19 cellular contexts compared by ENCODE assay signal in genomic region chr6:157531169-157531985, GRCh38.
DNase-seq lines count a peak whose midpoint lies in the region; ATAC-seq, FAIRE-seq and TF ChIP-seq lines count a peak whose summit lies in the region.
"Had no signal": no experiment of that assay in that cellular context is flagged by ENCODE, and none has a peak within 500 bp of the region (broad histone marks: within the 10 kb centered on the region; RNA-seq: fewer than 3 reads in every experiment).

No MANE protein-coding gene starts in this region.

- H3K4me3 ChIP-seq in kidney (ENCODE audit: low read length in 2 of 2), result peak overlapping the region in 1 of 2 donors; percentile 17
- no peak overlapping the region for H3K4me3 ChIP-seq in CD8-positive, alpha-beta memory T cell (ENCODE audit: low read length)
- H3K4me3 ChIP-seq: gastroesophageal sphincter had no signal

- H3K27me3 ChIP-seq in CD8-positive, alpha-beta memory T cell (ENCODE audit: insufficient read depth, low read length, poor library complexity, severe bottlenecking), result no peaks in the 10 kb centered on the region
- H3K27me3 ChIP-seq: gastroesophageal sphincter had no signal

- 0 out of 2 replicates have a peak, but pooled peaks cover 4% of the 10 kb centered on the region for H3K9me3 Mint-ChIP-seq in WTC11
- no peaks in the 10 kb centered on the region for H3K9me3 Mint-ChIP-seq in progenitor cell of endocrine pancreas (ENCODE audit: low read depth)
- no peaks in the 10 kb centered on the region for H3K9me3 Mint-ChIP-seq in CD8-positive, alpha-beta memory T cell
- H3K9me3 Mint-ChIP-seq: immature natural killer cell had no signal

- H3K36me3 Mint-ChIP-seq in WTC11 (no peaks in the 10 kb centered on the region), progenitor cell of endocrine pancreas (ENCODE audit: insufficient read depth) (no peaks in the 10 kb centered on the region)
- no peaks in the 10 kb centered on the region for H3K36me3 Mint-ChIP-seq in CD8-positive, alpha-beta memory T cell

- H3K4me1 Mint-ChIP-seq in WTC11 (peaks cover 59% of the 10 kb centered on the region), progenitor cell of endocrine pancreas (ENCODE audit: low read depth) (peaks cover 31% of the 10 kb centered on the region)
- peaks cover 43 to 53% (median 45%) of the 10 kb centered on the region in 3 donors for H3K4me1 Mint-ChIP-seq in CD8-positive, alpha-beta memory T cell

- no peaks in the 10 kb centered on the region for H3K36me3 ChIP-seq in kidney (ENCODE audit: control insufficient read depth in 1 of 2, insufficient read depth in 2 of 2, low read length in 2 of 2)
- H3K36me3 ChIP-seq in CD8-positive, alpha-beta memory T cell (ENCODE audit: insufficient read depth, low read length), result no peaks in the 10 kb centered on the region
- H3K36me3 ChIP-seq: gastroesophageal sphincter, WERI-Rb-1 had no signal

- H3K9ac ChIP-seq in kidney (ENCODE audit: low read length in 2 of 2), result no peak overlapping the region

- DNase-seq in EH (ENCODE audit: low read depth) (peak; percentile 13), WTC11 (ENCODE audit: low spot score) (peak; percentile 55), kidney (peak; percentile 84), progenitor cell of endocrine pancreas (ENCODE audit: low spot score, unreplicated experiment) (peak; percentile 18), amygdala (lab: John Stamatoyannopoulos, UW) (no peak), MV-4-11 (lab: John Stamatoyannopoulos, UW) (no peak)
- no peak for DNase-seq in CD8-positive, alpha-beta memory T cell
- DNase-seq in stimulated activated CD8-positive, alpha-beta memory T cell treated with anti-CD3 and anti-CD28 coated beads, Interleukin-4, amount 100 ng/mL, for 48 hours, result no peak
- DNase-seq: activated CD8-positive, alpha-beta T cell treated with anti-CD3 and anti-CD28 coated beads, Interleukin-2, amount 10 ng/mL, durations not matched to agents 7 days and 5 days; central memory CD4-positive, alpha-beta T cell; immature natural killer cell; midbrain; MM.1S; NCI-H2081 treated with DMSO at 0.1 percent for 48 hours; stimulated activated naive CD8-positive, alpha-beta T cell treated with anti-CD3 and anti-CD28 coated beads, Interleukin-15, Interleukin-2, amounts not matched to agents 100 U/mL and 50 U/mL, for 24 hours; WERI-Rb-1 had no signal

- ATAC-seq in WTC11, result peak; percentile 50
- ATAC-seq: activated CD8-positive, alpha-beta T cell treated with anti-CD3 and anti-CD28 coated beads, Interleukin-2, amount 10 ng/mL, durations not matched to agents 7 days and 5 days; gastroesophageal sphincter; stimulated activated naive CD8-positive, alpha-beta T cell treated with anti-CD3 and anti-CD28 coated beads, Interleukin-15, Interleukin-2, amounts not matched to agents 100 U/mL and 50 U/mL, for 24 hours had no signal

- intact Hi-C loops in kidney (cut with DNase I), result no loop called here

- H3K27ac ChIP-seq in kidney (ENCODE audit: low read depth in 2 of 2, low read length in 2 of 2), result peak overlapping the region in 1 of 2 donors; percentile 47
- H3K27ac ChIP-seq in CD8-positive, alpha-beta memory T cell (ENCODE audit: low read depth, low read length), result no peak overlapping the region
- H3K27ac ChIP-seq: gastroesophageal sphincter, RWPE1, WERI-Rb-1 had no signal

- peaks cover 25 to 29% of the 10 kb centered on the region in 2 donors for H3K4me1 ChIP-seq in kidney (ENCODE audit: control insufficient read depth in 1 of 2, insufficient read depth in 1 of 2, low read depth in 1 of 2, low read length in 2 of 2)
- H3K4me1 ChIP-seq in CD8-positive, alpha-beta memory T cell (ENCODE audit: insufficient read depth, low read length), result peaks cover 35% of the 10 kb centered on the region

- no peak for FAIRE-seq in kidney (lab: Jason Lieb, UNC)
- FAIRE-seq: urothelium cell line had no signal

- CTCF ChIA-PET in WTC11 (lab: Charles Lee), result interaction anchor here (0.6 to 1.3 kb wide), 5 partner anchors 10 to 209 kb away, joined by 3 to 5 read pairs (median 3); no protein-coding TSS in a partner anchor
- CTCF ChIA-PET in CD8-positive, alpha-beta memory T cell (lab: Charles Lee), result no interaction called here

- H3K27me3 Mint-ChIP-seq in WTC11 (ENCODE audit: low read depth) (peaks cover 4% of the 10 kb centered on the region; the same call in 1 of the 2 replicates), progenitor cell of endocrine pancreas (peaks cover 5% of the 10 kb centered on the region)
- H3K27me3 Mint-ChIP-seq in CD8-positive, alpha-beta memory T cell, result no peaks in the 10 kb centered on the region

- H3K27ac Mint-ChIP-seq in WTC11 (peak overlapping the region; percentile 73), progenitor cell of endocrine pancreas (peak overlapping the region; percentile 93)
- peak overlapping the region in 1 of 8 donors; percentile 15 for H3K27ac Mint-ChIP-seq in CD8-positive, alpha-beta memory T cell
- H3K27ac Mint-ChIP-seq: activated CD8-positive, alpha-beta T cell treated with anti-CD3 and anti-CD28 coated beads, Interleukin-2, amount 10 ng/mL, durations not matched to agents 7 days and 5 days had no signal

- POLR2A ChIA-PET in WTC11 (lab: Charles Lee), result interaction anchor here (0.6 to 0.8 kb wide), 2 partner anchors 79 to 138 kb away, joined by 3 to 7 read pairs; no protein-coding TSS in a partner anchor
- POLR2A ChIA-PET in CD8-positive, alpha-beta memory T cell (lab: Charles Lee), result interaction anchor here (0.6 kb wide), 1 partner anchor 84 kb away, joined by 12 read pairs; no protein-coding TSS in a partner anchor

- peak overlapping the region; percentile 21; the same call in 1 of the 2 replicates for H3K4me3 Mint-ChIP-seq in WTC11
- H3K4me3 Mint-ChIP-seq in progenitor cell of endocrine pancreas (ENCODE audit: low read depth), result peak overlapping the region; percentile 42
- no peak overlapping the region for H3K4me3 Mint-ChIP-seq in CD8-positive, alpha-beta memory T cell
- H3K4me3 Mint-ChIP-seq: activated CD8-positive, alpha-beta T cell treated with anti-CD3 and anti-CD28 coated beads, Interleukin-2, amount 10 ng/mL, durations not matched to agents 7 days and 5 days; immature natural killer cell had no signal

- no peaks in the 10 kb centered on the region for H3K9me3 ChIP-seq in kidney (ENCODE audit: control insufficient read depth in 1 of 2, low read length in 2 of 2)
- no peaks in the 10 kb centered on the region for H3K9me3 ChIP-seq in CD8-positive, alpha-beta memory T cell (ENCODE audit: low read length)
- H3K9me3 ChIP-seq: gastroesophageal sphincter had no signal

- TF ChIP-seq CTCF in WTC11 (IDR thresholded peaks at IDR 0.05) (no peak), kidney (IDR thresholded peaks at IDR 0.05; ENCODE audit: borderline replicate concordance, extremely low read depth, insufficient read depth) (no peak), progenitor cell of endocrine pancreas (IDR thresholded peaks at IDR 0.05; ENCODE audit: unreplicated experiment) (no peak)

TF ChIP-seq in WTC11, 78 proteins besides CTCF, POLR2A, EP300 and RAD21 (continues in another document):
- TF ChIP-seq, protein P1, sequence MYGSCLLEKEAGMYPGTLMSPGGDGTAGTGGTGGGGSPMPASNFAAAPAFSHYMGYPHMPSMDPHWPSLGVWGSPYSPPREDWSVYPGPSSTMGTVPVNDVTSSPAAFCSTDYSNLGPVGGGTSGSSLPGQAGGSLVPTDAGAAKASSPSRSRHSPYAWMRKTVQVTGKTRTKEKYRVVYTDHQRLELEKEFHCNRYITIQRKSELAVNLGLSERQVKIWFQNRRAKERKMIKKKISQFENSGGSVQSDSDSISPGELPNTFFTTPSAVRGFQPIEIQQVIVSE (CRISPR knock-in tag; IDR thresholded peaks at IDR 0.05; ENCODE audit: borderline replicate concordance), result no peak
- TF ChIP-seq IRF2 (CRISPR knock-in tag; IDR thresholded peaks at IDR 0.05; ENCODE audit: borderline replicate concordance, low read depth) (no peak), ZNF671 (CRISPR knock-in tag; IDR thresholded peaks at IDR 0.05) (no peak), NR3C1 (CRISPR knock-in tag; conservative IDR thresholded peaks at IDR 0.05; ENCODE audit: low read depth) (no peak), ELF4 (CRISPR knock-in tag; IDR thresholded peaks at IDR 0.05; ENCODE audit: low read depth) (no peak), ZNF423 (CRISPR knock-in tag; IDR thresholded peaks at IDR 0.05) (no peak), RELA (CRISPR knock-in tag; IDR thresholded peaks at IDR 0.05; ENCODE audit: borderline replicate concordance) (no peak)
- TF ChIP-seq, protein P2, sequence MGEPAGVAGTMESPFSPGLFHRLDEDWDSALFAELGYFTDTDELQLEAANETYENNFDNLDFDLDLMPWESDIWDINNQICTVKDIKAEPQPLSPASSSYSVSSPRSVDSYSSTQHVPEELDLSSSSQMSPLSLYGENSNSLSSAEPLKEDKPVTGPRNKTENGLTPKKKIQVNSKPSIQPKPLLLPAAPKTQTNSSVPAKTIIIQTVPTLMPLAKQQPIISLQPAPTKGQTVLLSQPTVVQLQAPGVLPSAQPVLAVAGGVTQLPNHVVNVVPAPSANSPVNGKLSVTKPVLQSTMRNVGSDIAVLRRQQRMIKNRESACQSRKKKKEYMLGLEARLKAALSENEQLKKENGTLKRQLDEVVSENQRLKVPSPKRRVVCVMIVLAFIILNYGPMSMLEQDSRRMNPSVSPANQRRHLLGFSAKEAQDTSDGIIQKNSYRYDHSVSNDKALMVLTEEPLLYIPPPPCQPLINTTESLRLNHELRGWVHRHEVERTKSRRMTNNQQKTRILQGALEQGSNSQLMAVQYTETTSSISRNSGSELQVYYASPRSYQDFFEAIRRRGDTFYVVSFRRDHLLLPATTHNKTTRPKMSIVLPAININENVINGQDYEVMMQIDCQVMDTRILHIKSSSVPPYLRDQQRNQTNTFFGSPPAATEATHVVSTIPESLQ (CRISPR knock-in tag; IDR thresholded peaks at IDR 0.05), result no peak
- TF ChIP-seq, protein P3, sequence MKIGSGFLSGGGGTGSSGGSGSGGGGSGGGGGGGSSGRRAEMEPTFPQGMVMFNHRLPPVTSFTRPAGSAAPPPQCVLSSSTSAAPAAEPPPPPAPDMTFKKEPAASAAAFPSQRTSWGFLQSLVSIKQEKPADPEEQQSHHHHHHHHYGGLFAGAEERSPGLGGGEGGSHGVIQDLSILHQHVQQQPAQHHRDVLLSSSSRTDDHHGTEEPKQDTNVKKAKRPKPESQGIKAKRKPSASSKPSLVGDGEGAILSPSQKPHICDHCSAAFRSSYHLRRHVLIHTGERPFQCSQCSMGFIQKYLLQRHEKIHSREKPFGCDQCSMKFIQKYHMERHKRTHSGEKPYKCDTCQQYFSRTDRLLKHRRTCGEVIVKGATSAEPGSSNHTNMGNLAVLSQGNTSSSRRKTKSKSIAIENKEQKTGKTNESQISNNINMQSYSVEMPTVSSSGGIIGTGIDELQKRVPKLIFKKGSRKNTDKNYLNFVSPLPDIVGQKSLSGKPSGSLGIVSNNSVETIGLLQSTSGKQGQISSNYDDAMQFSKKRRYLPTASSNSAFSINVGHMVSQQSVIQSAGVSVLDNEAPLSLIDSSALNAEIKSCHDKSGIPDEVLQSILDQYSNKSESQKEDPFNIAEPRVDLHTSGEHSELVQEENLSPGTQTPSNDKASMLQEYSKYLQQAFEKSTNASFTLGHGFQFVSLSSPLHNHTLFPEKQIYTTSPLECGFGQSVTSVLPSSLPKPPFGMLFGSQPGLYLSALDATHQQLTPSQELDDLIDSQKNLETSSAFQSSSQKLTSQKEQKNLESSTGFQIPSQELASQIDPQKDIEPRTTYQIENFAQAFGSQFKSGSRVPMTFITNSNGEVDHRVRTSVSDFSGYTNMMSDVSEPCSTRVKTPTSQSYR (CRISPR knock-in tag; IDR thresholded peaks at IDR 0.05), result peak; percentile 96

Comparison
In these comparisons a context has a peak if more than half of its experiments do, and no peak if none do; other contexts are left out.
1. DNase-seq: peak in EH (single experiment), WTC11 (single experiment), kidney (single experiment) and progenitor cell of endocrine pancreas (single experiment); none in amygdala (0 of 56), MV-4-11 (single experiment), CD8-positive, alpha-beta memory T cell (0 of 5) and stimulated activated CD8-positive, alpha-beta memory T cell treated with anti-CD3 and anti-CD28 coated beads, Interleukin-4, amount 100 ng/mL, for 48 hours (single experiment).
2. H3K4me3 Mint-ChIP-seq: peak in WTC11 (single experiment) and progenitor cell of endocrine pancreas (single experiment); none in CD8-positive, alpha-beta memory T cell (0 of 7).